ENCODE assay signal across 22 cellular contexts in the genomic region with DNA sequence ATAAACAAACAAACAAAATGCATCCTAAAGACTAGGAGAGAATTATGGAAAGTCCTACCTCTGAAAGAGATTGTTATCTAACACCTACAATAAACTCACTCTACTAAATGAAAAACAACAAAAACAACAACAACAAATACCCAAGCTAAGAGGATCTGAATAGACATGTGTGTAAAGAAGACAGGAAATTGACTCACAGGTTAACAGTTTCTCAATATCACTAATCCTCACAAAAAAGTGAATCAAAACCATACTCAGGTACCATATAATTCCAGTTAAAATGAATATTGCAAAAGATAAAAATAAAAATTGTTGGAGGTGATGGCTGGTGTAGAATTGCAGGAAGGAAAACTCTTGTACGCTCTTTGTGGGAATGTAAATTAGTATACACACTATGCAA.
DNase-seq lines count a peak whose midpoint lies in the region; ATAC-seq, FAIRE-seq and TF ChIP-seq lines count a peak whose summit lies in the region.
"Had no signal": no experiment of that assay in that cellular context is flagged by ENCODE, and none has a peak within 500 bp of the region (broad histone marks: within the 10 kb centered on the region; RNA-seq: fewer than 3 reads in every experiment).

No MANE protein-coding gene starts in this region.

- H3K27me3 ChIP-seq in GM23338 (ENCODE audit: insufficient read depth) (peaks cover 100% of the 10 kb centered on the region), H1 (replicated peaks in 1 of 4; ENCODE audit: control insufficient read depth in 3 of 4, extremely low read depth in 1 of 4, insufficient read depth in 3 of 4, low read length in 3 of 4) (peaks cover 74 to 100% (median 98%) of the 10 kb centered on the region in 4 experiments), breast epithelium (peaks cover 0 to 10% of the 10 kb centered on the region in 2 donors)
- H3K27me3 ChIP-seq: BLaER1 treated with 17β-estradiol and CSF1 and Interleukin-3, amounts not matched to agents 10 nM and 100 nM had no signal

- no peak overlapping the region for H2BK120ac ChIP-seq in H1 (replicated peaks; ENCODE audit: low read depth, low read length)

- H3K4me2 ChIP-seq in GM23338 (no peak overlapping the region), H1 (ENCODE audit: insufficient read depth in 1 of 2, low read depth in 2 of 2, low read length in 2 of 2) (no peak overlapping the region)
- H3K4me2 ChIP-seq: BLaER1 treated with 17β-estradiol and CSF1 and Interleukin-3, amounts not matched to agents 10 nM and 100 nM had no signal

- peaks cover 67% of the 10 kb centered on the region for H3K27me3 Mint-ChIP-seq in activated CD8-positive, alpha-beta memory T cell treated with anti-CD3 and anti-CD28 coated beads, Interleukin-2, amount 10 ng/mL, durations not matched to agents 7 days and 5 days
- H3K27me3 Mint-ChIP-seq in GM23338 (ENCODE audit: insufficient read depth, low read depth, poor library complexity), result peaks cover 97% of the 10 kb centered on the region
- peaks cover 14% of the 10 kb centered on the region for H3K27me3 Mint-ChIP-seq in activated T-helper 1 cell treated with anti-CD3 and anti-CD28 coated beads, Interleukin-12 subunit alpha, Interleukin-12 subunit beta, Interleukin-2, Interleukin-4 antibody, amounts not matched to agents 30 ng/mL and 10 ng/mL and 1 ng/mL, durations not matched to agents 14 hours and 24 hours and 36 hours (ENCODE audit: insufficient read depth)

- H3K27ac Mint-ChIP-seq in activated CD8-positive, alpha-beta memory T cell treated with anti-CD3 and anti-CD28 coated beads, Interleukin-2, amount 10 ng/mL, durations not matched to agents 7 days and 5 days, result peak overlapping the region; percentile 20
- H3K27ac Mint-ChIP-seq in GM23338, result no peak overlapping the region
- H3K27ac Mint-ChIP-seq in activated T-helper 1 cell treated with anti-CD3 and anti-CD28 coated beads, Interleukin-12 subunit alpha, Interleukin-12 subunit beta, Interleukin-2, Interleukin-4 antibody, amounts not matched to agents 30 ng/mL and 10 ng/mL and 1 ng/mL, durations not matched to agents 14 hours and 24 hours and 36 hours, result peak overlapping the region; percentile 3
- H3K27ac Mint-ChIP-seq: CD4-positive, alpha-beta T cell had no signal

- TF ChIP-seq EP300 in H1 (IDR thresholded peaks at IDR 0.05; ENCODE audit: borderline replicate concordance in 1 of 2, low read depth in 2 of 2, low read length in 2 of 2), result no peak

- CTCF ChIA-PET in activated CD8-positive, alpha-beta memory T cell treated with anti-CD3 and anti-CD28 coated beads, Interleukin-2, amount 10 ng/mL, durations not matched to agents 7 days and 5 days (lab: Charles Lee), result interaction anchor here (0.8 kb wide), 1 partner anchor 19 kb away, joined by 3 read pairs; no protein-coding TSS in a partner anchor
- CTCF ChIA-PET in H1 (lab: Charles Lee; ENCODE audit: partially characterized antibody), result no interaction called here

- H3K56ac ChIP-seq in H1 (replicated peaks; ENCODE audit: insufficient read length, low read depth, low read length), result no peak overlapping the region

- no peaks in the 10 kb centered on the region for H3K79me1 ChIP-seq in H1 (ENCODE audit: low read depth, low read length)

- H3K36me3 ChIP-seq in GM23338 (ENCODE audit: insufficient read depth) (no peaks in the 10 kb centered on the region), H1 (ENCODE audit: control insufficient read depth in 2 of 4, insufficient read depth in 4 of 4, low read length in 3 of 4) (no peaks in the 10 kb centered on the region), breast epithelium (no peaks in the 10 kb centered on the region)
- H3K36me3 ChIP-seq: BLaER1 treated with 17β-estradiol and CSF1 and Interleukin-3, amounts not matched to agents 10 nM and 100 nM had no signal

- no peak overlapping the region for H2BK12ac ChIP-seq in H1 (ENCODE audit: low read depth, low read length)

- H2BK20ac ChIP-seq in H1 (ENCODE audit: low read length), result no peak overlapping the region

- H3K36me3 Mint-ChIP-seq in activated CD8-positive, alpha-beta memory T cell treated with anti-CD3 and anti-CD28 coated beads, Interleukin-2, amount 10 ng/mL, durations not matched to agents 7 days and 5 days, result peaks cover 7% of the 10 kb centered on the region
- no peaks in the 10 kb centered on the region for H3K36me3 Mint-ChIP-seq in GM23338 (ENCODE audit: low read depth)
- H3K36me3 Mint-ChIP-seq in activated T-helper 1 cell treated with anti-CD3 and anti-CD28 coated beads, Interleukin-12 subunit alpha, Interleukin-12 subunit beta, Interleukin-2, Interleukin-4 antibody, amounts not matched to agents 30 ng/mL and 10 ng/mL and 1 ng/mL, durations not matched to agents 14 hours and 24 hours and 36 hours (ENCODE audit: low read depth), result no peaks in the 10 kb centered on the region

- H3K4me3 Mint-ChIP-seq in activated CD8-positive, alpha-beta memory T cell treated with anti-CD3 and anti-CD28 coated beads, Interleukin-2, amount 10 ng/mL, durations not matched to agents 7 days and 5 days, result no peak overlapping the region
- H3K4me3 Mint-ChIP-seq in GM23338, result no peak overlapping the region
- H3K4me3 Mint-ChIP-seq in activated T-helper 1 cell treated with anti-CD3 and anti-CD28 coated beads, Interleukin-12 subunit alpha, Interleukin-12 subunit beta, Interleukin-2, Interleukin-4 antibody, amounts not matched to agents 30 ng/mL and 10 ng/mL and 1 ng/mL, durations not matched to agents 14 hours and 24 hours and 36 hours, result no peak overlapping the region
- H3K4me3 Mint-ChIP-seq: CD4-positive, alpha-beta T cell had no signal

- no peak overlapping the region for H4K91ac ChIP-seq in H1 (replicated peaks; ENCODE audit: insufficient read length, low read length)

- no peak overlapping the region for H3K4ac ChIP-seq in H1 (replicated peaks; ENCODE audit: insufficient read length, low read depth, low read length)

- no peak for TF ChIP-seq POLR2A in H1 (IDR thresholded peaks at IDR 0.05; ENCODE audit: control extremely low read depth in 1 of 2, low read depth in 2 of 2, low read length in 2 of 2)
- no peak for TF ChIP-seq POLR2A in breast epithelium (IDR thresholded peaks at IDR 0.05)

- H3K27ac ChIP-seq in GM23338 (ENCODE audit: low read depth) (no peak overlapping the region), H1 (ENCODE audit: low read depth, low read length) (no peak overlapping the region), breast epithelium (no peak overlapping the region)
- H3K27ac ChIP-seq: BLaER1 treated with 17β-estradiol and CSF1 and Interleukin-3, amounts not matched to agents 10 nM and 100 nM had no signal

- no peak overlapping the region for H2BK5ac ChIP-seq in H1 (ENCODE audit: low read depth, low read length)

- no peak for DNase-seq in activated CD8-positive, alpha-beta memory T cell treated with anti-CD3 and anti-CD28 coated beads, Interleukin-2, amount 10 ng/mL, durations not matched to agents 7 days and 5 days
- no peak for DNase-seq in activated CD8-positive, alpha-beta memory T cell treated with anti-CD3 and anti-CD28 coated beads for 24 hours
- DNase-seq in GM23338 (ENCODE audit: low spot score) (no peak), H1 (ENCODE audit: low read depth in 1 of 2, low spot score in 2 of 2) (no peak), breast epithelium (ENCODE audit: low spot score in 2 of 2) (no peak), NOMO-1 treated with DMSO at 0.1 percent for 48 hours (lab: John Stamatoyannopoulos, UW; ENCODE audit: unreplicated experiment) (no peak)
- DNase-seq in activated T-helper 1 cell treated with anti-CD3 and anti-CD28 coated beads, Interleukin-12 subunit alpha, Interleukin-12 subunit beta, Interleukin-2, Interleukin-4 antibody, amounts not matched to agents 30 ng/mL and 10 ng/mL and 1 ng/mL, durations not matched to agents 14 hours and 24 hours and 36 hours (ENCODE audit: low spot score), result no peak
- DNase-seq: CD4-positive, alpha-beta T cell; H7; KBM-7; MV-4-11; NCI-H1105 treated with DMSO at 0.1 percent for 48 hours; NCI-H2029; NCI-H446; NCI-H524 treated with DMSO at 0.1 percent for 48 hours; NCI-H774; RPMI8226; SHP77 had no signal

- H3K79me2 ChIP-seq in GM23338 (replicated peaks; ENCODE audit: insufficient read depth) (no peaks in the 10 kb centered on the region), H1 (ENCODE audit: control insufficient read depth in 1 of 2, insufficient read depth in 2 of 2, low read length in 2 of 2) (no peaks in the 10 kb centered on the region)

- ATAC-seq in activated CD8-positive, alpha-beta memory T cell treated with anti-CD3 and anti-CD28 coated beads, Interleukin-2, amount 10 ng/mL, durations not matched to agents 7 days and 5 days, result no peak
- no peak for ATAC-seq in GM23338
- ATAC-seq in GM21367 (IDR thresholded peaks at IDR 0.05; ENCODE audit: unreplicated experiment), result no peak
- ATAC-seq: HepG2 had no signal

- 71% methylated on average over 1 of the region's 1 CpG; no CpG with 5 or more reads in 1 of the 2 experiments for WGBS in H1 (ENCODE audit: extremely low coverage in 1 of 2, insufficient coverage in 1 of 2, insufficient read length in 1 of 2, insufficient replicate concordance in 2 of 2, low coverage in 1 of 2, low lambda C conversion rate in 2 of 2, missing lambda C conversion rate in 1 of 2), 2 experiments

- peaks cover 20% of the 10 kb centered on the region for H3K4me1 Mint-ChIP-seq in activated CD8-positive, alpha-beta memory T cell treated with anti-CD3 and anti-CD28 coated beads, Interleukin-2, amount 10 ng/mL, durations not matched to agents 7 days and 5 days
- H3K4me1 Mint-ChIP-seq in GM23338, result no peaks in the 10 kb centered on the region
- peaks cover 31% of the 10 kb centered on the region for H3K4me1 Mint-ChIP-seq in activated T-helper 1 cell treated with anti-CD3 and anti-CD28 coated beads, Interleukin-12 subunit alpha, Interleukin-12 subunit beta, Interleukin-2, Interleukin-4 antibody, amounts not matched to agents 30 ng/mL and 10 ng/mL and 1 ng/mL, durations not matched to agents 14 hours and 24 hours and 36 hours (ENCODE audit: low read depth)

- no peaks in the 10 kb centered on the region for H3K4me1 ChIP-seq in GM23338 (ENCODE audit: insufficient read depth)
- no peaks in the 10 kb centered on the region for H3K4me1 ChIP-seq in H1 (replicated peaks in 1 of 4; ENCODE audit: control insufficient read depth in 3 of 4, insufficient read depth in 4 of 4, low read length in 3 of 4)
- H3K4me1 ChIP-seq in breast epithelium, result no peaks in the 10 kb centered on the region

- no peak for TF ChIP-seq RAD21 in H1 (IDR thresholded peaks at IDR 0.05 in 1 of 2, conservative IDR thresholded peaks at IDR 0.05 in 1 of 2; ENCODE audit: low read depth in 2 of 2, low read length in 2 of 2)

- no peak overlapping the region for H4K5ac ChIP-seq in H1 (ENCODE audit: insufficient read length, low read depth, low read length)

- H3K18ac ChIP-seq in H1 (ENCODE audit: extremely low read depth, low read length), result no peak overlapping the region

- TF ChIP-seq CTCF in GM23338 (conservative IDR thresholded peaks at IDR 0.05; ENCODE audit: low read depth in 2 of 2) (no peak), H1 (IDR thresholded peaks at IDR 0.05; ENCODE audit: control extremely low read depth in 1 of 3, insufficient read depth in 1 of 3, low read depth in 1 of 3, low read length in 3 of 3) (no peak), breast epithelium (IDR thresholded peaks at IDR 0.05) (no peak)

- H2AK5ac ChIP-seq in H1 (ENCODE audit: low read depth, low read length), result no peak overlapping the region

- H2BK15ac ChIP-seq in H1 (ENCODE audit: low read length), result no peak overlapping the region

- H2AFZ ChIP-seq in GM23338 (no peak overlapping the region), H1 (ENCODE audit: low read length) (no peak overlapping the region)

- no peak overlapping the region for H3K14ac ChIP-seq in H1 (ENCODE audit: insufficient read length)

- POLR2A ChIA-PET in H1 (lab: Charles Lee; ENCODE audit: partially characterized antibody), result no interaction called here

- no peak for FAIRE-seq in H1 (lab: Jason Lieb, UNC)
- FAIRE-seq: D721Med, HepG2 had no signal

- H3F3A ChIP-seq in GM23338 (replicated peaks; ENCODE audit: low read depth), result no peaks in the 10 kb centered on the region

- no peak overlapping the region for H4K8ac ChIP-seq in H1 (ENCODE audit: extremely low read depth, insufficient read depth, low read length)

- no peaks in the 10 kb centered on the region for H3K9me3 ChIP-seq in H1 (ENCODE audit: insufficient read depth in 2 of 2, low read depth in 1 of 2, low read length in 1 of 2)
- no peaks in the 10 kb centered on the region for H3K9me3 ChIP-seq in breast epithelium

- H4K20me1 ChIP-seq in GM23338 (replicated peaks; ENCODE audit: insufficient read depth) (peaks cover 6% of the 10 kb centered on the region; the same call in 1 of the 2 replicates), H1 (replicated peaks in 1 of 2; ENCODE audit: control insufficient read depth in 1 of 2, insufficient read depth in 2 of 2, low read length in 2 of 2) (peaks cover 0 to 5% of the 10 kb centered on the region in 2 experiments)
- H4K20me1 ChIP-seq: BLaER1 treated with 17β-estradiol and CSF1 and Interleukin-3, amounts not matched to agents 10 nM and 100 nM had no signal

- H3K9ac ChIP-seq in H1 (replicated peaks in 1 of 4; ENCODE audit: extremely low read depth in 1 of 4, low read depth in 3 of 4, low read length in 3 of 4), result no peak overlapping the region
- H3K9ac ChIP-seq: BLaER1 treated with 17β-estradiol and CSF1 and Interleukin-3, amounts not matched to agents 10 nM and 100 nM had no signal

- H3K23me2 ChIP-seq in H1 (ENCODE audit: low read depth, low read length), result no peaks in the 10 kb centered on the region

- intact Hi-C loops in activated T-helper 1 cell treated with anti-CD3 and anti-CD28 coated beads, Interleukin-12 subunit alpha, Interleukin-12 subunit beta, Interleukin-2, Interleukin-4 antibody, amounts not matched to agents 30 ng/mL and 10 ng/mL and 1 ng/mL, durations not matched to agents 14 hours and 24 hours and 36 hours (cut with micrococcal nuclease), result loop anchor here (1.0 kb wide), 1 partner anchor 18 kb away; no protein-coding TSS in a partner anchor
- intact Hi-C loops in breast epithelium (cut with DNase I; ENCODE audit: low total_unique reads), result no loop called here

- H3K9me2 ChIP-seq in GM23338 (ENCODE audit: insufficient read depth), result no peaks in the 10 kb centered on the region

- no peaks in the 10 kb centered on the region for H3K9me3 Mint-ChIP-seq in activated CD8-positive, alpha-beta memory T cell treated with anti-CD3 and anti-CD28 coated beads, Interleukin-2, amount 10 ng/mL, durations not matched to agents 7 days and 5 days (ENCODE audit: low read depth)
- no peaks in the 10 kb centered on the region for H3K9me3 Mint-ChIP-seq in GM23338
- H3K9me3 Mint-ChIP-seq in activated T-helper 1 cell treated with anti-CD3 and anti-CD28 coated beads, Interleukin-12 subunit alpha, Interleukin-12 subunit beta, Interleukin-2, Interleukin-4 antibody, amounts not matched to agents 30 ng/mL and 10 ng/mL and 1 ng/mL, durations not matched to agents 14 hours and 24 hours and 36 hours, result peaks cover 8% of the 10 kb centered on the region
- H3K9me3 Mint-ChIP-seq: CD4-positive, alpha-beta T cell had no signal

- no peak overlapping the region for H3K23ac ChIP-seq in H1 (ENCODE audit: insufficient read length)

- H3K4me3 ChIP-seq in GM23338 (no peak overlapping the region), H1 (ENCODE audit: extremely low read depth in 1 of 4, insufficient read depth in 2 of 4, low read depth in 3 of 4, low read length in 4 of 4) (no peak overlapping the region), breast epithelium (no peak overlapping the region)
- H3K4me3 ChIP-seq: BLaER1 treated with 17β-estradiol and CSF1 and Interleukin-3, amounts not matched to agents 10 nM and 100 nM had no signal
